Comparison of ENCODE assay signal across 1 cellular context in the genomic region with DNA sequence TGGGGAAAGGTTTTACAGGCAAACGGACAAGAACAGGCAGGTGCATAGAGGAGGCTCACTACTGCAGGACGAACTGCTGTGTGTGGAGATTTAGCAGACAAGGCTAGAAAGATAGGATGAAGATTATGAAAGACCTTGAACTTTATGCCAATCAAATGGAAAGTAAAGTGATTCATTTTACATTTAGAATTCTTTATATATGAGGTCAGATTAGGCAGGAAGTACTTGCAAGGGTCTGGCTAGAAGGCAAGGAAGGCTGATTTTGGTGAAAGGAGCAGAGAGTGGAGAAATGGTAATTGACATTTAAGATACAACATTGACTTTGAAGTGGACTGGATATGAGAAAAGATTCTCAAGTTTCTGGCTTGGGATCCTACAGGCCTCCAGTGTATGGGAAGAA.
TF ChIP-seq lines count a peak whose summit lies in the region.

No MANE protein-coding gene starts in this region.

TF ChIP-seq in H1, 55 proteins besides CTCF, POLR2A, EP300 and RAD21 (continued from another document):
- TF ChIP-seq TBP (IDR thresholded peaks at IDR 0.05; ENCODE audit: low read depth, low read length): no peak
- TF ChIP-seq, protein P1, sequence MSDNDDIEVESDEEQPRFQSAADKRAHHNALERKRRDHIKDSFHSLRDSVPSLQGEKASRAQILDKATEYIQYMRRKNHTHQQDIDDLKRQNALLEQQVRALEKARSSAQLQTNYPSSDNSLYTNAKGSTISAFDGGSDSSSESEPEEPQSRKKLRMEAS (IDR thresholded peaks at IDR 0.05): no peak
- no peak for TF ChIP-seq ASH2L (IDR thresholded peaks at IDR 0.05; ENCODE audit: low read length)
- TF ChIP-seq ZNF274 (IDR thresholded peaks at IDR 0.05; ENCODE audit: borderline replicate concordance, extremely low read depth, low read length): no peak
- TF ChIP-seq CTBP2 (IDR thresholded peaks at IDR 0.05; ENCODE audit: borderline replicate concordance, insufficient read depth, insufficient read length, low read length): no peak
- TF ChIP-seq JUN (IDR thresholded peaks at IDR 0.05; ENCODE audit: low read depth, low read length): no peak
- TF ChIP-seq SAP30 (IDR thresholded peaks at IDR 0.05; ENCODE audit: insufficient read depth, insufficient replicate concordance, low read length): no peak
- TF ChIP-seq KDM5A (IDR thresholded peaks at IDR 0.05; ENCODE audit: low read length): no peak
